14 cellular contexts compared by ENCODE assay signal in genomic region chr3:183489455-183490210, GRCh38.
DNase-seq lines count a peak whose midpoint lies in the region; ATAC-seq and TF ChIP-seq lines count a peak whose summit lies in the region.
"Had no signal": no experiment of that assay in that cellular context is flagged by ENCODE, and none has a peak within 500 bp of the region (broad histone marks: within the 10 kb centered on the region; RNA-seq: fewer than 3 reads in every experiment).

No MANE protein-coding gene starts in this region.

- peaks cover 7 to 13% (median 10%) of the 10 kb centered on the region in 3 donors for H3K4me1 Mint-ChIP-seq in T-cell
- H3K4me1 Mint-ChIP-seq: central memory CD8-positive, alpha-beta T cell had no signal

- DNase-seq in GM03348 (ENCODE audit: low spot score) (peak; percentile 42), T-cell (no peak), fibroblast of gingiva (ENCODE audit: low read depth) (peak; percentile 57), DMS79 treated with DMSO at 0.1 percent for 48 hours (lab: John Stamatoyannopoulos, UW) (no peak), D341Med (ENCODE audit: low spot score) (no peak)
- DNase-seq: activated CD4-positive, alpha-beta T cell treated with anti-CD3 and anti-CD28 coated beads, Interleukin-2, amount 50 U/mL, for 4 hours; kidney glomerular epithelial cell; nucleus accumbens; OCI-M1; T-helper 2 cell; tibial artery had no signal

- no peaks in the 10 kb centered on the region for H3K9me3 Mint-ChIP-seq in T-cell
- H3K9me3 Mint-ChIP-seq: central memory CD8-positive, alpha-beta T cell had no signal

- CTCF ChIA-PET in T-cell (lab: Charles Lee) = interaction anchor here in 1 of 2 donors (0.6 to 0.8 kb wide), 2 partner anchors 101 to 171 kb away, joined by 7 read pairs; no protein-coding TSS in a partner anchor

- H3K36me3 ChIP-seq in parathyroid adenoma (ENCODE audit: control insufficient read depth, insufficient read depth, low read length) = no peaks in the 10 kb centered on the region
- H3K36me3 ChIP-seq: tibial artery had no signal

- POLR2A ChIA-PET in T-cell (lab: Charles Lee) = interaction anchor here in 1 of 2 donors (0.6 to 0.7 kb wide), 2 partner anchors 12 to 27 kb away, joined by 3 read pairs; no protein-coding TSS in a partner anchor

- H3K4me1 ChIP-seq in parathyroid adenoma = peaks cover 14% of the 10 kb centered on the region
- H3K4me1 ChIP-seq: tibial artery had no signal

- H3K9ac ChIP-seq in parathyroid adenoma = no peak overlapping the region

- peak overlapping the region; percentile 43 to 74 for H3K27ac Mint-ChIP-seq in T-cell

- ATAC-seq in T-cell (replicated peaks in 1 of 4) (no peak), GM19351 (IDR thresholded peaks at IDR 0.05; ENCODE audit: unreplicated experiment) (no peak)

- peak overlapping the region; percentile 14 for H2AFZ ChIP-seq in parathyroid adenoma

- no peak for TF ChIP-seq CTCF in parathyroid adenoma (IDR thresholded peaks at IDR 0.05)

- H3K27me3 Mint-ChIP-seq in T-cell = no peaks in the 10 kb centered on the region
- H3K27me3 Mint-ChIP-seq: central memory CD8-positive, alpha-beta T cell had no signal

- H3K36me3 Mint-ChIP-seq in T-cell = peaks cover 43% of the 10 kb centered on the region

- H3K27me3 ChIP-seq in parathyroid adenoma (ENCODE audit: control insufficient read depth, insufficient read depth, low read length) = no peaks in the 10 kb centered on the region
- H3K27me3 ChIP-seq: tibial artery had no signal

- no peaks in the 10 kb centered on the region for H3K9me3 ChIP-seq in parathyroid adenoma (ENCODE audit: control insufficient read depth, low read length)
- H3K9me3 ChIP-seq: tibial artery had no signal

- H3K4me3 Mint-ChIP-seq in T-cell = no peak overlapping the region
- H3K4me3 Mint-ChIP-seq: central memory CD8-positive, alpha-beta T cell had no signal

- H3K4me3 ChIP-seq in parathyroid adenoma (ENCODE audit: low read depth, low read length) = no peak overlapping the region
- H3K4me3 ChIP-seq: tibial artery had no signal

- no peaks in the 10 kb centered on the region for H3K79me2 ChIP-seq in parathyroid adenoma

- peak overlapping the region; percentile 6 for H3K4me2 ChIP-seq in parathyroid adenoma (ENCODE audit: low read length)

- peak overlapping the region; percentile 17 for H3K27ac ChIP-seq in parathyroid adenoma
- H3K27ac ChIP-seq: tibial artery had no signal

Comparison
In these comparisons a context has a peak if more than half of its experiments do, and no peak if none do; other contexts are left out.
1. DNase-seq: peak in GM03348 (single experiment) and fibroblast of gingiva (single experiment); none in T-cell (0 of 34), DMS79 treated with DMSO at 0.1 percent for 48 hours (single experiment) and D341Med (single experiment).